ENCODE assay signal across 13 cellular contexts in the genomic region with DNA sequence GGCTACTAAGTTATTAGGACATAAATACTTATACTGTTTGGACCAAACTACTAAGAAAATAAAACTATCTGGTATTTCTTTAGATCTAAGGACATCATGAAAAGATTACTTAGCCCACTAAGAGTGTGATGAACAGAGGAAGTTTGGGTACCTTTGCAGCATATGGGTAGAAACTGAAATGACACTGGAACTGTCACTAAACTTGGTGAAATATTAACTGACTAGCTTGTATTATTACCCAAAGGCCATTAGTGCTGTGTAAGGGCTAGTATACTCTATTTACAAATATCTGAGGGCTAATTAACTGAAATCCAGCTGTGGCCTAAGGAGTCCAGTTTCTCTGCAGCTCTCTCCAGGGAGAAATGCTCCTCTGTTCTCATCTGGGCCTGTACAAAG. TPM values are rescaled to one million over a fixed set of nuclear protein-coding genes. Genes with fewer than 3 reads are reported as not detected.
DNase-seq lines count a peak whose midpoint lies in the region; ATAC-seq and TF ChIP-seq lines count a peak whose summit lies in the region.
"Had no signal": no experiment of that assay in that cellular context is flagged by ENCODE, and none has a peak within 500 bp of the region (broad histone marks: within the 10 kb centered on the region; RNA-seq: fewer than 3 reads in every experiment).

No MANE protein-coding gene starts in this region.

- H2AFZ ChIP-seq in neural progenitor cell (replicated peaks), result no peak overlapping the region

- H3K4me3 Mint-ChIP-seq in neural progenitor cell, result no peak overlapping the region
- no peak overlapping the region for H3K4me3 Mint-ChIP-seq in naive thymus-derived CD8-positive, alpha-beta T cell
- H3K4me3 Mint-ChIP-seq: effector memory CD8-positive, alpha-beta T cell had no signal

- H3K9ac ChIP-seq in neural progenitor cell, result no peak overlapping the region

- ATAC-seq in GM19372 (IDR thresholded peaks at IDR 0.05; ENCODE audit: low read depth, unreplicated experiment) (peak; percentile 97), HG02642 (IDR thresholded peaks at IDR 0.05; ENCODE audit: poor library complexity, unreplicated experiment) (peak; percentile 99), HG03432 (IDR thresholded peaks at IDR 0.05; ENCODE audit: unreplicated experiment) (peak; percentile 97)
- no peak for ATAC-seq in naive thymus-derived CD8-positive, alpha-beta T cell
- ATAC-seq: effector memory CD8-positive, alpha-beta T cell; heart left ventricle had no signal

- no peak overlapping the region for H3K4me3 ChIP-seq in neural progenitor cell
- H3K4me3 ChIP-seq: heart left ventricle, right atrium auricular region, upper lobe of left lung had no signal

- H3K9me3 ChIP-seq in neural progenitor cell (ENCODE audit: low read depth), result no peaks in the 10 kb centered on the region
- H3K9me3 ChIP-seq: heart left ventricle, right atrium auricular region, upper lobe of left lung had no signal

- H4K20me1 ChIP-seq in neural progenitor cell (ENCODE audit: low read depth), result peaks cover 38% of the 10 kb centered on the region

- H3K4me2 ChIP-seq in neural progenitor cell, result no peak overlapping the region

- H3K36me3 Mint-ChIP-seq in neural progenitor cell, result peaks cover 10% of the 10 kb centered on the region
- no peaks in the 10 kb centered on the region for H3K36me3 Mint-ChIP-seq in naive thymus-derived CD8-positive, alpha-beta T cell

- DNase-seq in neural progenitor cell (ENCODE audit: low spot score) (peak; percentile 11), NCI-H1436 treated with DMSO at 0.1 percent for 48 hours (lab: John Stamatoyannopoulos, UW) (no peak), SW 1271 (lab: John Stamatoyannopoulos, UW) (no peak), mucosa of gallbladder (ENCODE audit: low spot score) (no peak)
- no peak for DNase-seq in naive thymus-derived CD8-positive, alpha-beta T cell
- DNase-seq: effector memory CD8-positive, alpha-beta T cell; heart left ventricle; NCI-H1092 treated with DMSO at 0.1 percent for 48 hours; upper lobe of left lung had no signal

- H3K9me3 Mint-ChIP-seq in neural progenitor cell, result peaks cover 10% of the 10 kb centered on the region
- peaks cover 0 to 2% (median 0%) of the 10 kb centered on the region in 9 donors for H3K9me3 Mint-ChIP-seq in naive thymus-derived CD8-positive, alpha-beta T cell
- H3K9me3 Mint-ChIP-seq: effector memory CD8-positive, alpha-beta T cell had no signal

- H3K27ac ChIP-seq in neural progenitor cell, result peak overlapping the region; percentile 45
- H3K27ac ChIP-seq: heart left ventricle, right atrium auricular region, upper lobe of left lung had no signal

- H3K27me3 Mint-ChIP-seq in neural progenitor cell (ENCODE audit: insufficient read depth, low read depth), result peaks cover 2% of the 10 kb centered on the region
- H3K27me3 Mint-ChIP-seq in naive thymus-derived CD8-positive, alpha-beta T cell, result peaks cover 0 to 1% (median 0%) of the 10 kb centered on the region in 5 donors
- H3K27me3 Mint-ChIP-seq: effector memory CD8-positive, alpha-beta T cell had no signal

- TF ChIP-seq CTCF in neural progenitor cell (IDR thresholded peaks at IDR 0.05), result no peak

- no peaks in the 10 kb centered on the region for H3K36me3 ChIP-seq in neural progenitor cell
- H3K36me3 ChIP-seq: heart left ventricle, right atrium auricular region, upper lobe of left lung had no signal

- POLR2A ChIA-PET in naive thymus-derived CD8-positive, alpha-beta T cell (lab: Charles Lee), result no interaction called here

- H3K4me1 ChIP-seq in neural progenitor cell, result peaks cover 34% of the 10 kb centered on the region

- H3K4me1 Mint-ChIP-seq in neural progenitor cell, result peaks cover 7% of the 10 kb centered on the region
- H3K4me1 Mint-ChIP-seq in naive thymus-derived CD8-positive, alpha-beta T cell, result no peaks in the 10 kb centered on the region

- peaks cover 13% of the 10 kb centered on the region for H3F3A ChIP-seq in neural progenitor cell (ENCODE audit: low read depth)

- H3K79me2 ChIP-seq in neural progenitor cell (ENCODE audit: low read depth), result peaks cover 99% of the 10 kb centered on the region

- no peak overlapping the region for H3K27ac Mint-ChIP-seq in neural progenitor cell
- no peak overlapping the region for H3K27ac Mint-ChIP-seq in naive thymus-derived CD8-positive, alpha-beta T cell
- H3K27ac Mint-ChIP-seq: effector memory CD8-positive, alpha-beta T cell had no signal

- H3K27me3 ChIP-seq in neural progenitor cell, result no peaks in the 10 kb centered on the region
- H3K27me3 ChIP-seq: heart left ventricle, right atrium auricular region, upper lobe of left lung had no signal

RNA-seq across cellular contexts. Expression of a gene that starts 45.5 kb away (rescaled TPM):
- total RNA-seq in neural progenitor cell (ENCODE audit: low replicate concordance) (80.6 and 103 TPM in 2 replicates), mucosa of gallbladder (123 TPM)
- 1 to 10 TPM; 5.8 to 8.1 TPM for total RNA-seq in naive thymus-derived CD8-positive, alpha-beta T cell
- polyA plus RNA-seq in naive thymus-derived CD8-positive, alpha-beta T cell, result 1 to 10 TPM in 2 of 3 donors, under 1 TPM in 1; 0.38 to 2.2 (median 1.4) TPM

Comparison
In these comparisons a context has a peak if more than half of its experiments do, and no peak if none do; other contexts are left out.
1. ATAC-seq: peak in GM19372 (single experiment), HG02642 (single experiment) and HG03432 (single experiment); none in naive thymus-derived CD8-positive, alpha-beta T cell (0 of 2).